In the genomic region with DNA sequence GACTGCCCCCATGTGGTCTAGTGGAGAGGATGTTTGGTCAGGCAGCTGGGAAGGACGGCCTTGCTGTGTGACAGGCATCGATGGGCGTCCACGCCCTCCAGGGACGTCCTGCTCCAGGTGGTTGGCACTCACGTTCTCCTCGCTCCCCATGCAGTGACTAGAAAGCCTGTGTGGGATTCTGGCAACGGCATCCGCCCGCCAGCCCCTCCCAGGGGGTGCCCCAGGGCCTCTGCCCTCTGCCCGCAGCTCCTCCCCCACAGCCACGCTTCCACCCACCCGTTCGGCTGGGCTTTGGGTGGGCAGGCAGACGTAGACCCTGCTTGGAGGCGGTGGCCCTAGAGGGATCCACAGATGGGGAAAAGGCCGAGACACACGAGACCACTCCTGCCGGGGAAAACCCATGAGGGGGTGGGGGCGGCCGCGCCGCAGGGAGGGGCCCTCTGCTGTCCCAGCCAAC, we compare ENCODE assay signal across 8 cellular contexts. TPM values are rescaled to one million over a fixed set of nuclear protein-coding genes. Genes with fewer than 3 reads are reported as not detected.
DNase-seq lines count a peak whose midpoint lies in the region; ATAC-seq, FAIRE-seq and TF ChIP-seq lines count a peak whose summit lies in the region.

No MANE protein-coding gene starts in this region.

- peak; percentile 93 for FAIRE-seq in GM12892 (lab: Jason Lieb, UNC)

- TF ChIP-seq POLR2A in GM12892 (IDR thresholded peaks at IDR 0.05; ENCODE audit: low read depth, low read length): no peak

- DNase-seq in GM12892 (ENCODE audit: insufficient read length) (no peak), T-helper 17 cell (peak; percentile 46 to 54 (median 48)), chondrocyte (ENCODE audit: low spot score) (no peak), upper lobe of right lung (peak; percentile 80), NOMO-1 (lab: John Stamatoyannopoulos, UW; ENCODE audit: unreplicated experiment in 2 of 2) (no peak)

- H3K27ac Mint-ChIP-seq in T-helper 17 cell (peak overlapping the region; percentile 56), chondrocyte (ENCODE audit: unreplicated experiment) (no peak overlapping the region)

- H3K9me3 Mint-ChIP-seq in chondrocyte (ENCODE audit: low read depth): no peaks in the 10 kb centered on the region

- H3K27ac ChIP-seq in 22Rv1 (no peak overlapping the region), mesodermal cell (ENCODE audit: low read depth, low read length, severe bottlenecking) (no peak overlapping the region), upper lobe of right lung (no peak overlapping the region)

- no peaks in the 10 kb centered on the region for H3K36me3 Mint-ChIP-seq in T-helper 17 cell (ENCODE audit: low read depth)
- peaks cover 6% of the 10 kb centered on the region for H3K36me3 Mint-ChIP-seq in chondrocyte (ENCODE audit: low read depth)

- 55 to 74% methylated on average over 18 to 19 of the region's 23 CpGs for WGBS in mesodermal cell (ENCODE audit: insufficient coverage in 2 of 2), 2 experiments

- H3K4me1 Mint-ChIP-seq in T-helper 17 cell (peaks cover 25% of the 10 kb centered on the region), chondrocyte (ENCODE audit: low read depth) (peaks cover 4% of the 10 kb centered on the region)

- H3K36me3 ChIP-seq in mesodermal cell (ENCODE audit: control insufficient read depth, insufficient read depth, low read length) (peaks cover 41% of the 10 kb centered on the region), upper lobe of right lung (peaks cover 34% of the 10 kb centered on the region)

- peaks cover 8% of the 10 kb centered on the region for H3K27me3 Mint-ChIP-seq in T-helper 17 cell
- H3K27me3 Mint-ChIP-seq in chondrocyte (ENCODE audit: low read depth): peaks cover 4% of the 10 kb centered on the region

- H3K4me3 ChIP-seq in mesodermal cell (ENCODE audit: extremely low read depth, insufficient read depth, low read length, poor library complexity, severe bottlenecking) (peak overlapping the region; percentile 44), upper lobe of right lung (peak overlapping the region; percentile 55)

- peak overlapping the region; percentile 86 for H3K4me3 Mint-ChIP-seq in T-helper 17 cell
- no peak overlapping the region for H3K4me3 Mint-ChIP-seq in chondrocyte (ENCODE audit: unreplicated experiment)

- peaks cover 11% of the 10 kb centered on the region for H3K27me3 ChIP-seq in upper lobe of right lung

- intact Hi-C loops in upper lobe of right lung (cut with DNase I): no loop called here

- peak; percentile 27 for ATAC-seq in HG02973 (IDR thresholded peaks at IDR 0.05; ENCODE audit: unreplicated experiment)
- peak; percentile 66 for ATAC-seq in T-helper 17 cell
- ATAC-seq in upper lobe of right lung: peak; percentile 53

- H3K9me3 ChIP-seq in T-helper 17 cell (ENCODE audit: control insufficient read depth, low read length, poor library complexity, severe bottlenecking): no peaks in the 10 kb centered on the region
- H3K9me3 ChIP-seq in mesodermal cell (ENCODE audit: control insufficient read depth, low read length): no peaks in the 10 kb centered on the region
- no peaks in the 10 kb centered on the region for H3K9me3 ChIP-seq in upper lobe of right lung

- peaks cover 3% of the 10 kb centered on the region for H3K4me1 ChIP-seq in mesodermal cell (ENCODE audit: control insufficient read depth, insufficient read depth, low read length, poor library complexity, severe bottlenecking)
- peaks cover 15% of the 10 kb centered on the region for H3K4me1 ChIP-seq in upper lobe of right lung

- TF ChIP-seq CTCF in 22Rv1 (IDR thresholded peaks at IDR 0.05) (peak; percentile 43; the same call in 1 of the 2 replicates), chondrocyte (IDR thresholded peaks at IDR 0.05) (peak; percentile 9), upper lobe of right lung (IDR thresholded peaks at IDR 0.05) (peak; percentile 35)

RNA-seq across cellular contexts. Expression of a gene that starts 4.7 kb away (rescaled TPM):
- not detected for polyA plus RNA-seq in GM12892 (2012; ENCODE audit: missing spikeins)
- total RNA-seq in T-helper 17 cell (under 1 TPM; 0.65 to 0.86 TPM), chondrocyte (not detected in 3 replicates), upper lobe of right lung (not detected)
- not detected for polyA plus RNA-seq in mesodermal cell (2013, experiment 1 of 2)
- polyA plus RNA-seq in mesodermal cell (2013, experiment 2 of 2): not detected

RNA-seq across cellular contexts. Expression of a gene that starts 17.1 kb away (rescaled TPM):
- 132 TPM for polyA plus RNA-seq in GM12892 (2012; ENCODE audit: missing spikeins)
- total RNA-seq in T-helper 17 cell (100 to 1,000 TPM; 346 to 383 TPM), chondrocyte (13.4 to 55.1 TPM (median 51.7 TPM) in 3 replicates), upper lobe of right lung (257 TPM)
- 151 TPM for polyA plus RNA-seq in mesodermal cell (2013, experiment 1 of 2)
- 108 TPM for polyA plus RNA-seq in mesodermal cell (2013, experiment 2 of 2)

RNA-seq across cellular contexts. Expression of a gene that starts 29.2 kb away (rescaled TPM):
- polyA plus RNA-seq in GM12892 (2012; ENCODE audit: missing spikeins): 36.6 TPM
- total RNA-seq in T-helper 17 cell (10 to 100 TPM; 40.4 to 72.8 TPM), chondrocyte (38.3 to 40.0 TPM (median 38.8 TPM) in 3 replicates), upper lobe of right lung (104 TPM)
- polyA plus RNA-seq in mesodermal cell (2013, experiment 1 of 2): 130 TPM
- 117 TPM for polyA plus RNA-seq in mesodermal cell (2013, experiment 2 of 2)

RNA-seq across cellular contexts. Expression of a gene that starts 52.6 kb away (rescaled TPM):
- polyA plus RNA-seq in GM12892 (2012; ENCODE audit: missing spikeins): 1.0 TPM
- total RNA-seq in T-helper 17 cell (10 to 100 TPM in 1 of 2 donors, 1 to 10 TPM in 1; 7.7 to 10.2 TPM), chondrocyte (not detected in 3 replicates), upper lobe of right lung (7.0 TPM)
- 0.55 TPM for polyA plus RNA-seq in mesodermal cell (2013, experiment 1 of 2)
- polyA plus RNA-seq in mesodermal cell (2013, experiment 2 of 2): 0.40 TPM

Comparison
In these comparisons a context has a peak if more than half of its experiments do, and no peak if none do; other contexts are left out.
1. DNase-seq: peak in T-helper 17 cell (3 of 3) and upper lobe of right lung (single experiment); none in GM12892 (single experiment), chondrocyte (single experiment) and NOMO-1 (0 of 2).
2. Peak in every context shown above with its lines, with median percentiles within 50 percentile points of each other: CTCF ChIP-seq and ATAC-seq.